In genomic region chr1:7659514-7659913, GRCh38 we compare ENCODE assay signal across 19 cellular contexts.
"Had no signal": no experiment of that assay in that cellular context is flagged by ENCODE, and none has a peak within 500 bp of the region (broad histone marks: within the 10 kb centered on the region; RNA-seq: fewer than 3 reads in every experiment).

No MANE protein-coding gene starts in this region.

- H3K4me3 ChIP-seq: PC-9 had no signal

- H3K9ac ChIP-seq: KMS-11 had no signal

- DNase-seq: activated B cell treated with CpG ODN at 0.5 μM for 24 hours; activated CD4-positive, alpha-beta T cell treated with anti-CD3 and anti-CD28 coated beads for 1 hour; activated CD4-positive, alpha-beta T cell treated with anti-CD3 and anti-CD28 coated beads, Interleukin-2, amount 10 ng/mL, durations not matched to agents 24 days and 14 days; activated CD4-positive, alpha-beta T cell treated with anti-CD3 and anti-CD28 coated beads, Interleukin-2, amount 50 U/mL, for 48 hours; activated T-cell treated with anti-CD3 and anti-CD28 coated beads for 4 hours; activated T-cell treated with anti-CD3 and anti-CD28 coated beads, Interleukin-2, amount 50 U/mL, for 72 hours; aorta; NCI-H1105; NCI-H1436; NCI-H1694 treated with DMSO at 0.1 percent for 48 hours; NCI-H2081; NCI-H510A treated with DMSO at 0.1 percent for 48 hours; PC-9; SIG-M5; T-helper 17 cell; T-helper 9 cell had no signal

- H3K27me3 Mint-ChIP-seq: activated CD4-positive, alpha-beta T cell treated with anti-CD3 and anti-CD28 coated beads, Interleukin-2, amount 10 ng/mL, durations not matched to agents 24 days and 14 days; activated naive CD4-positive, alpha-beta T cell treated with anti-CD3 and anti-CD28 coated beads, Interleukin-2, amount 50 U/mL, for 24 hours had no signal

- H3K4me2 ChIP-seq: KMS-11, PC-9 had no signal

- H3K9me3 Mint-ChIP-seq: activated B cell treated with CpG ODN at 0.5 μM for 24 hours; activated CD4-positive, alpha-beta T cell treated with anti-CD3 and anti-CD28 coated beads, Interleukin-2, amount 10 ng/mL, durations not matched to agents 24 days and 14 days; activated naive CD4-positive, alpha-beta T cell treated with anti-CD3 and anti-CD28 coated beads, Interleukin-2, amount 50 U/mL, for 24 hours; central memory CD8-positive, alpha-beta T cell had no signal

- H3K4me3 Mint-ChIP-seq: activated B cell treated with CpG ODN at 0.5 μM for 24 hours; activated CD4-positive, alpha-beta T cell treated with anti-CD3 and anti-CD28 coated beads, Interleukin-2, amount 10 ng/mL, durations not matched to agents 24 days and 14 days; activated naive CD4-positive, alpha-beta T cell treated with anti-CD3 and anti-CD28 coated beads, Interleukin-2, amount 50 U/mL, for 24 hours; activated T-cell treated with anti-CD3 and anti-CD28 coated beads, Interleukin-2, amount 50 U/mL, for 72 hours; central memory CD8-positive, alpha-beta T cell; T-helper 17 cell had no signal

- H3K27ac ChIP-seq: KMS-11, PC-9 had no signal

- H3K4me1 Mint-ChIP-seq: activated B cell treated with CpG ODN at 0.5 μM for 24 hours; activated CD4-positive, alpha-beta T cell treated with anti-CD3 and anti-CD28 coated beads, Interleukin-2, amount 10 ng/mL, durations not matched to agents 24 days and 14 days; activated naive CD4-positive, alpha-beta T cell treated with anti-CD3 and anti-CD28 coated beads, Interleukin-2, amount 50 U/mL, for 24 hours; central memory CD8-positive, alpha-beta T cell had no signal

- H3K27ac Mint-ChIP-seq: activated B cell treated with CpG ODN at 0.5 μM for 24 hours; activated CD4-positive, alpha-beta T cell treated with anti-CD3 and anti-CD28 coated beads, Interleukin-2, amount 10 ng/mL, durations not matched to agents 24 days and 14 days; activated naive CD4-positive, alpha-beta T cell treated with anti-CD3 and anti-CD28 coated beads, Interleukin-2, amount 50 U/mL, for 24 hours; activated T-cell treated with anti-CD3 and anti-CD28 coated beads, Interleukin-2, amount 50 U/mL, for 72 hours; T-helper 17 cell had no signal

- ATAC-seq: T-helper 17 cell had no signal

- H3K36me3 Mint-ChIP-seq: activated naive CD4-positive, alpha-beta T cell treated with anti-CD3 and anti-CD28 coated beads, Interleukin-2, amount 50 U/mL, for 24 hours had no signal
